17 cellular contexts compared by ENCODE assay signal in genomic region chr2:72988726-72989273, GRCh38.
DNase-seq lines count a peak whose midpoint lies in the region; ATAC-seq, FAIRE-seq and TF ChIP-seq lines count a peak whose summit lies in the region.
"Had no signal": no experiment of that assay in that cellular context is flagged by ENCODE, and none has a peak within 500 bp of the region (broad histone marks: within the 10 kb centered on the region; RNA-seq: fewer than 3 reads in every experiment).

No MANE protein-coding gene starts in this region.

- POLR2A ChIA-PET in HepG2 (lab: Yijun Ruan, JAX), result no interaction called here

- H3K4me2 ChIP-seq in HepG2 (ENCODE audit: low read depth, low read length), result no peak overlapping the region

- CTCF ChIA-PET in HepG2 (lab: Yijun Ruan, JAX; ENCODE audit: low intra/inter-chr PET ratio, low total read pairs), result no interaction called here

- peaks cover 0 to 7% (median 3%) of the 10 kb centered on the region in 4 donors for H3K36me3 ChIP-seq in liver (ENCODE audit: control insufficient read depth in 4 of 4, insufficient read depth in 3 of 4, low read depth in 1 of 4, low read length in 3 of 4)
- peaks cover 16 to 23% of the 10 kb centered on the region in 2 experiments; a peak in 4 of 5 replicates for H3K36me3 ChIP-seq in HepG2 (replicated peaks in 1 of 2; ENCODE audit: control insufficient read depth in 1 of 2, insufficient read depth in 2 of 2, low read length in 2 of 2)
- H3K36me3 ChIP-seq in spleen, result peaks cover 0 to 84% (median 15%) of the 10 kb centered on the region in 6 donors
- H3K36me3 ChIP-seq in stomach, result peaks cover 4 to 36% (median 20%) of the 10 kb centered on the region in 4 donors

- H2AFZ ChIP-seq in HepG2 (ENCODE audit: low read length), result no peak overlapping the region

- no peaks in the 10 kb centered on the region for H3K27me3 ChIP-seq in liver (ENCODE audit: control insufficient read depth in 4 of 4, insufficient read depth in 4 of 4, low read length in 3 of 4)
- H3K27me3 ChIP-seq in HepG2 (ENCODE audit: control insufficient read depth in 1 of 2, insufficient read depth in 2 of 2, low read length in 2 of 2), result no peaks in the 10 kb centered on the region
- no peaks in the 10 kb centered on the region for H3K27me3 ChIP-seq in spleen (replicated peaks in 1 of 7)
- H3K27me3 ChIP-seq in stomach, result no peaks in the 10 kb centered on the region

- H3K4me3 ChIP-seq in liver (ENCODE audit: low read depth in 1 of 3, low read length in 3 of 3) (no peak overlapping the region), HepG2 (replicated peaks in 1 of 3; ENCODE audit: insufficient read depth in 1 of 3, low read depth in 2 of 3, low read length in 3 of 3) (no peak overlapping the region), spleen (no peak overlapping the region), stomach (no peak overlapping the region)

- no peak for TF ChIP-seq EP300 in HepG2 (IDR thresholded peaks at IDR 0.05; ENCODE audit: low read depth in 2 of 2, low read length in 2 of 2)
- no peak for TF ChIP-seq EP300 in HepG2 (CRISPR knock-in tag; IDR thresholded peaks at IDR 0.05; ENCODE audit: borderline replicate concordance)
- no peak for TF ChIP-seq EP300 in stomach (IDR thresholded peaks at IDR 0.05)

- TF ChIP-seq POLR2A in HepG2 (IDR thresholded peaks at IDR 0.05; ENCODE audit: insufficient read depth in 1 of 2, low read depth in 2 of 2, low read length in 2 of 2) (no peak), spleen (IDR thresholded peaks at IDR 0.05) (no peak), stomach (IDR thresholded peaks at IDR 0.05) (no peak)

- 94% methylated on average over 9 of the region's 9 CpGs for WGBS in liver
- WGBS in HepG2 (ENCODE audit: low lambda C conversion rate), result 94% methylated on average over 9 of the region's 9 CpGs
- WGBS in spleen, 5 donors, result 84 to 95% (median 87%) methylated on average over 9 of the region's 9 CpGs
- 87 to 95% (median 91%) methylated on average over 9 of the region's 9 CpGs for WGBS in stomach, 5 donors

- no peaks in the 10 kb centered on the region for H4K20me1 ChIP-seq in HepG2 (ENCODE audit: insufficient read depth, low read length)

- H3K9ac ChIP-seq in liver (ENCODE audit: low read depth in 1 of 2, low read length in 2 of 2) (no peak overlapping the region), HepG2 (ENCODE audit: insufficient read depth, low read depth, low read length) (no peak overlapping the region)

- DNase-seq in HepG2 (ENCODE audit: low spot score) (no peak), mesenteric fat pad (ENCODE audit: low spot score) (peak; percentile 67), spleen (peak; percentile 47), stomach (no peak)
- no peak for DNase-seq in activated CD4-positive, alpha-beta T cell treated with anti-CD3 and anti-CD28 coated beads for 1 hour
- DNase-seq: GF-D8, KG1, NCI-H1417 treated with DMSO at 0.1 percent for 48 hours, NCI-H2029, NCI-H2171, NCI-H446, NCI-H69 had no signal

- no peak for TF ChIP-seq CTCF in liver (IDR thresholded peaks at IDR 0.05; ENCODE audit: low read depth, low read length, missing input control)
- no peak for TF ChIP-seq CTCF in HepG2 (CRISPR knock-in tag; IDR thresholded peaks at IDR 0.05)
- TF ChIP-seq CTCF in spleen (IDR thresholded peaks at IDR 0.05 in 8 of 11, conservative IDR thresholded peaks at IDR 0.05 in 3 of 11), result no peak
- TF ChIP-seq CTCF in stomach (IDR thresholded peaks at IDR 0.05), result no peak

- no peaks in the 10 kb centered on the region for H3K79me2 ChIP-seq in HepG2 (ENCODE audit: insufficient read depth, low read length)

- no TSS peak for BruUV-seq in HepG2 (replicated peaks; lab: Mats Ljungman, UMichigan)

- in situ Hi-C loops in HepG2 (cut with HindIII; ENCODE audit: extremely low pct_ligation_motif_present, low pct_unique_long_range_greater_than_20kb), result no loop called here

- H3K4me1 ChIP-seq in liver (ENCODE audit: control insufficient read depth in 4 of 4, insufficient read depth in 4 of 4, low read length in 3 of 4), result peaks cover 26 to 90% (median 66%) of the 10 kb centered on the region in 4 donors
- peaks cover 20% of the 10 kb centered on the region for H3K4me1 ChIP-seq in HepG2 (ENCODE audit: insufficient read depth, low read length)
- H3K4me1 ChIP-seq in spleen, result peaks cover 0 to 7% (median 0%) of the 10 kb centered on the region in 6 donors
- peaks cover 20 to 31% (median 29%) of the 10 kb centered on the region in 4 donors for H3K4me1 ChIP-seq in stomach

- no peak for FAIRE-seq in HepG2 (lab: Jason Lieb, UNC)
- FAIRE-seq: GM12891, GM18507, H1 had no signal

- no peak for TF ChIP-seq RAD21 in liver (IDR thresholded peaks at IDR 0.05)
- TF ChIP-seq RAD21 in HepG2 (CRISPR knock-in tag; IDR thresholded peaks at IDR 0.05), result no peak

- no peak for ATAC-seq in HepG2
- no peak for ATAC-seq in GM18867 (IDR thresholded peaks at IDR 0.05; ENCODE audit: unreplicated experiment)

- H3K9me3 ChIP-seq in liver (ENCODE audit: control insufficient read depth in 4 of 4, low read length in 3 of 4), result no peaks in the 10 kb centered on the region
- H3K9me3 ChIP-seq in HepG2 (ENCODE audit: low read length), result no peaks in the 10 kb centered on the region
- no peaks in the 10 kb centered on the region for H3K9me3 ChIP-seq in spleen
- no peaks in the 10 kb centered on the region for H3K9me3 ChIP-seq in stomach

- intact Hi-C loops in HepG2 (cut with micrococcal nuclease; ENCODE audit: unreplicated experiment), result no loop called here
- intact Hi-C loops in spleen (cut with DNase I; ENCODE audit: low total_unique reads), result no loop called here
- intact Hi-C loops in stomach (cut with DNase I; ENCODE audit: low total_unique reads), result no loop called here

- peak overlapping the region; percentile 75 to 77 for H3K27ac ChIP-seq in liver (ENCODE audit: low read depth in 1 of 2, low read length in 2 of 2)
- H3K27ac ChIP-seq in HepG2 (ENCODE audit: extremely low read length, insufficient read depth, low read length), result no peak overlapping the region
- no peak overlapping the region for H3K27ac ChIP-seq in spleen
- no peak overlapping the region for H3K27ac ChIP-seq in stomach

TF ChIP-seq in liver, 16 proteins besides CTCF, POLR2A, EP300 and RAD21 (continues in another document):
- no peak for TF ChIP-seq YY1 (IDR thresholded peaks at IDR 0.05)
- TF ChIP-seq ZBTB33 (IDR thresholded peaks at IDR 0.05), result no peak
- no peak for TF ChIP-seq RXRA (IDR thresholded peaks at IDR 0.05)
- no peak for TF ChIP-seq SP1 (IDR thresholded peaks at IDR 0.05)
- TF ChIP-seq GABPA (IDR thresholded peaks at IDR 0.05 in 1 of 2, conservative IDR thresholded peaks at IDR 0.05 in 1 of 2), result no peak
- no peak for TF ChIP-seq HNF4A (conservative IDR thresholded peaks at IDR 0.05)
- TF ChIP-seq TAF1 (conservative IDR thresholded peaks at IDR 0.05), result no peak
- TF ChIP-seq NR2F2 (IDR thresholded peaks at IDR 0.05), result no peak

TF ChIP-seq in HepG2, 621 proteins besides CTCF, POLR2A, EP300 and RAD21:
- no peak for TF ChIP-seq PCBP1 (IDR thresholded peaks at IDR 0.05; ENCODE audit: borderline replicate concordance, low read depth, low read length)
- no peak for TF ChIP-seq FOXP1 (IDR thresholded peaks at IDR 0.05)
- no peak for TF ChIP-seq FOXP1 (CRISPR knock-in tag; IDR thresholded peaks at IDR 0.05)
- TF ChIP-seq TBL1XR1 (IDR thresholded peaks at IDR 0.05; ENCODE audit: borderline replicate concordance, low read length, partially characterized antibody), result no peak

Comparison
In these comparisons a context has a peak if more than half of its experiments do, and no peak if none do; other contexts are left out.
1. H3K27ac ChIP-seq: peak in liver (2 of 2); none in HepG2 (single experiment), spleen (0 of 8) and stomach (0 of 5).
2. DNase-seq: peak in mesenteric fat pad (single experiment) and spleen (single experiment); none in HepG2 (single experiment), stomach (single experiment) and activated CD4-positive, alpha-beta T cell treated with anti-CD3 and anti-CD28 coated beads for 1 hour (single experiment).